Comparison of ENCODE assay signal across 30 cellular contexts in the genomic region with DNA sequence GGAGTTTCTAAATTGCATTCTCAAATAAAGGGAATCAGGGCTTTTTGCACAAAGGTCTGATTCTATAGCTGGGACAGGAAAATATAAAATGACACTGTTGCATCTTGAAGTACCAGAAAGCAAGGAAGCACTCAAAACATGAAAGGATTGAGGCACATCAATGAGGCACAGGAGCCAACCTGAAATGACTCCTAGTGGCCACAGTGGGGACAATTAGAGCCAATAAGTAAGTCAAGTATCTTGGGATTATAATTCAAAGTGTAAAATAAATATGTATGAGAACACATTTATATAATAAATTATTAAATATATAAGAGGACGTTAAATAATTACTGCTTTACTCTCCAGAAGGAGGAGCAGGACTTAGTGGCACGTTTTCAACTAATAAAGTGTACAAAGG.
A peak's percentile ranks its signal among the peaks of the same experiment; 100 is the strongest.
DNase-seq lines count a peak whose midpoint lies in the region; ATAC-seq and TF ChIP-seq lines count a peak whose summit lies in the region.
"Had no signal": no experiment of that assay in that cellular context is flagged by ENCODE, and none has a peak within 500 bp of the region (broad histone marks: within the 10 kb centered on the region; RNA-seq: fewer than 3 reads in every experiment).

No MANE protein-coding gene starts in this region.

- POLR2A ChIA-PET in activated CD4-positive, alpha-beta T cell treated with anti-CD3 and anti-CD28 coated beads for 36 hours (lab: Charles Lee) = no interaction called here
- POLR2A ChIA-PET in OCI-LY7 (lab: Charles Lee) (interaction anchor here (0.7 kb wide), 1 partner anchor 242 kb away, joined by 3 read pairs; no protein-coding TSS in a partner anchor), HEK293T (lab: Yijun Ruan, JAX) (no interaction called here)

- CTCF ChIA-PET in activated CD4-positive, alpha-beta T cell treated with anti-CD3 and anti-CD28 coated beads for 36 hours (lab: Charles Lee) = no interaction called here
- CTCF ChIA-PET in OCI-LY7 (lab: Charles Lee; ENCODE audit: unreplicated experiment) = no interaction called here
- CTCF ChIA-PET in HEK293T (lab: Yijun Ruan, JAX) = no interaction called here

- intact Hi-C loops in activated CD4-positive, alpha-beta T cell treated with anti-CD3 and anti-CD28 coated beads for 36 hours (cut with DNase I, micrococcal nuclease) = no loop called here
- intact Hi-C loops in OCI-LY7 (cut with micrococcal nuclease; ENCODE audit: unreplicated experiment) = no loop called here

- no peak overlapping the region for H3K27ac ChIP-seq in OCI-LY7 (ENCODE audit: low read depth, low read length, poor library complexity, severe bottlenecking)
- H3K27ac ChIP-seq: A549, adrenal gland, esophagus muscularis mucosa, gastroesophageal sphincter, left lung, skin epidermis had no signal

- H3K9me3 Mint-ChIP-seq in activated CD4-positive, alpha-beta T cell treated with anti-CD3 and anti-CD28 coated beads for 36 hours (ENCODE audit: low read depth) = peaks cover 24% of the 10 kb centered on the region
- H3K9me3 Mint-ChIP-seq in type B pancreatic cell = peaks cover 4% of the 10 kb centered on the region

- H4K20me1 ChIP-seq in OCI-LY7 (ENCODE audit: insufficient read depth, low read length) = no peaks in the 10 kb centered on the region

- no peaks in the 10 kb centered on the region for H3K27me3 Mint-ChIP-seq in activated CD4-positive, alpha-beta T cell treated with anti-CD3 and anti-CD28 coated beads for 36 hours
- H3K27me3 Mint-ChIP-seq in type B pancreatic cell = no peaks in the 10 kb centered on the region
- H3K27me3 Mint-ChIP-seq: activated CD8-positive, alpha-beta memory T cell treated with anti-CD3 and anti-CD28 coated beads, Interleukin-2, amount 10 ng/mL, durations not matched to agents 7 days and 5 days; naive B cell; stimulated activated naive CD8-positive, alpha-beta T cell treated with anti-CD3 and anti-CD28 coated beads, Interleukin-15, amount 100 ng/mL, for 72 hours had no signal

- H3K4me3 Mint-ChIP-seq in activated CD4-positive, alpha-beta T cell treated with anti-CD3 and anti-CD28 coated beads for 36 hours = no peak overlapping the region
- no peak overlapping the region for H3K4me3 Mint-ChIP-seq in type B pancreatic cell
- H3K4me3 Mint-ChIP-seq: activated CD8-positive, alpha-beta memory T cell treated with anti-CD3 and anti-CD28 coated beads, Interleukin-2, amount 10 ng/mL, durations not matched to agents 7 days and 5 days; activated T-cell treated with anti-CD3 and anti-CD28 coated beads, Interleukin-2, amount 50 U/mL, for 72 hours; brain; mesothelial cell of epicardium; naive B cell; stimulated activated naive CD8-positive, alpha-beta T cell treated with anti-CD3 and anti-CD28 coated beads, Interleukin-15, amount 100 ng/mL, for 72 hours; WTC11 had no signal

- H3K79me2 ChIP-seq in OCI-LY7 (ENCODE audit: insufficient read depth, low read depth, low read length) = no peaks in the 10 kb centered on the region

- no peaks in the 10 kb centered on the region for H3K9me2 ChIP-seq in OCI-LY7 (ENCODE audit: insufficient read depth, low read length)

- DNase-seq in activated CD4-positive, alpha-beta T cell treated with anti-CD3 and anti-CD28 coated beads for 36 hours = no peak
- no peak for DNase-seq in activated CD4-positive, alpha-beta T cell treated with anti-CD3 and anti-CD28 coated beads, Interleukin-2, amount 50 U/mL, for 1 hour
- no peak for DNase-seq in OCI-LY7 (ENCODE audit: low spot score)
- no peak for DNase-seq in fibroblast of pulmonary artery (ENCODE audit: low read depth)
- DNase-seq in type B pancreatic cell (ENCODE audit: extremely low spot score, unreplicated experiment) = no peak
- DNase-seq in HEK293T (ENCODE audit: extremely low spot score) = no peak
- DNase-seq: activated CD8-positive, alpha-beta memory T cell treated with anti-CD3 and anti-CD28 coated beads, Interleukin-2, amount 10 ng/mL, durations not matched to agents 7 days and 5 days; activated naive CD4-positive, alpha-beta T cell treated with Interleukin-2 at 50 U/mL for 16 hours; activated T-cell treated with anti-CD3 and anti-CD28 coated beads, Interleukin-2, amount 50 U/mL, for 72 hours; adrenal gland; effector CD8-positive, alpha-beta T cell; H7; hippocampal formation; IMR-90; left lung; naive B cell; NCI-H1436; NCI-H2107; stimulated activated naive CD8-positive, alpha-beta T cell treated with anti-CD3 and anti-CD28 coated beads, Interleukin-15, amount 100 ng/mL, for 72 hours; SW 1271; T1000 had no signal

- H3K4me3 ChIP-seq in OCI-LY7 (ENCODE audit: low read depth, low read length, poor library complexity, severe bottlenecking) (no peak overlapping the region), fibroblast of pulmonary artery (replicated peaks; ENCODE audit: low read depth, low read length) (no peak overlapping the region)
- H3K4me3 ChIP-seq: A549, adrenal gland, esophagus muscularis mucosa, gastroesophageal sphincter, left lung, skin epidermis had no signal

- no peaks in the 10 kb centered on the region for H3K9me3 ChIP-seq in OCI-LY7 (ENCODE audit: low read length)
- H3K9me3 ChIP-seq: A549, esophagus muscularis mucosa had no signal

- no peak overlapping the region for H2AFZ ChIP-seq in OCI-LY7 (ENCODE audit: low read length)

- H3K27ac Mint-ChIP-seq in activated CD4-positive, alpha-beta T cell treated with anti-CD3 and anti-CD28 coated beads for 36 hours = peak overlapping the region; percentile 35
- no peak overlapping the region for H3K27ac Mint-ChIP-seq in type B pancreatic cell
- H3K27ac Mint-ChIP-seq: activated CD8-positive, alpha-beta memory T cell treated with anti-CD3 and anti-CD28 coated beads, Interleukin-2, amount 10 ng/mL, durations not matched to agents 7 days and 5 days; activated T-cell treated with anti-CD3 and anti-CD28 coated beads, Interleukin-2, amount 50 U/mL, for 72 hours; brain; mesothelial cell of epicardium; naive B cell; stimulated activated naive CD8-positive, alpha-beta T cell treated with anti-CD3 and anti-CD28 coated beads, Interleukin-15, amount 100 ng/mL, for 72 hours; WTC11 had no signal

- ATAC-seq in activated CD4-positive, alpha-beta T cell treated with anti-CD3 and anti-CD28 coated beads for 36 hours = no peak
- ATAC-seq in HG02938 (IDR thresholded peaks at IDR 0.05; ENCODE audit: unreplicated experiment) (no peak), GM21786 (IDR thresholded peaks at IDR 0.05; ENCODE audit: unreplicated experiment) (no peak)
- ATAC-seq: A549; activated CD8-positive, alpha-beta memory T cell treated with anti-CD3 and anti-CD28 coated beads, Interleukin-2, amount 10 ng/mL, durations not matched to agents 7 days and 5 days; activated T-cell treated with anti-CD3 and anti-CD28 coated beads, Interleukin-2, amount 50 U/mL, for 72 hours; gastroesophageal sphincter; left lung; stimulated activated naive CD8-positive, alpha-beta T cell treated with anti-CD3 and anti-CD28 coated beads, Interleukin-15, amount 100 ng/mL, for 72 hours; WTC11 had no signal

- BruUV-seq in OCI-LY7 (replicated peaks; lab: Mats Ljungman, UMichigan) = no TSS peak

- no peaks in the 10 kb centered on the region for H3K36me3 ChIP-seq in OCI-LY7 (ENCODE audit: insufficient read depth, low read length)
- H3K36me3 ChIP-seq: adrenal gland, esophagus muscularis mucosa, gastroesophageal sphincter, left lung had no signal

- no peaks in the 10 kb centered on the region for H3K36me3 Mint-ChIP-seq in activated CD4-positive, alpha-beta T cell treated with anti-CD3 and anti-CD28 coated beads for 36 hours (ENCODE audit: low read depth)
- no peaks in the 10 kb centered on the region for H3K36me3 Mint-ChIP-seq in type B pancreatic cell
- H3K36me3 Mint-ChIP-seq: activated CD8-positive, alpha-beta memory T cell treated with anti-CD3 and anti-CD28 coated beads, Interleukin-2, amount 10 ng/mL, durations not matched to agents 7 days and 5 days; brain; naive B cell had no signal

- H3K4me1 ChIP-seq in OCI-LY7 (ENCODE audit: insufficient read depth, low read length, poor library complexity, severe bottlenecking) = no peaks in the 10 kb centered on the region
- H3K4me1 ChIP-seq: A549, adrenal gland, esophagus muscularis mucosa, gastroesophageal sphincter, left lung had no signal

- H3K4me2 ChIP-seq in OCI-LY7 (ENCODE audit: low read length) = no peak overlapping the region
- H3K4me2 ChIP-seq: A549 had no signal

- no peaks in the 10 kb centered on the region for H3K4me1 Mint-ChIP-seq in activated CD4-positive, alpha-beta T cell treated with anti-CD3 and anti-CD28 coated beads for 36 hours
- no peaks in the 10 kb centered on the region for H3K4me1 Mint-ChIP-seq in type B pancreatic cell (ENCODE audit: unreplicated experiment)
- H3K4me1 Mint-ChIP-seq: activated CD8-positive, alpha-beta memory T cell treated with anti-CD3 and anti-CD28 coated beads, Interleukin-2, amount 10 ng/mL, durations not matched to agents 7 days and 5 days; brain; naive B cell; stimulated activated naive CD8-positive, alpha-beta T cell treated with anti-CD3 and anti-CD28 coated beads, Interleukin-15, amount 100 ng/mL, for 72 hours had no signal

- 0 out of 2 replicates have a peak, but pooled peaks have one; percentile 19 for TF ChIP-seq CTCF in OCI-LY7 (conservative IDR thresholded peaks at IDR 0.05; ENCODE audit: low read length)
- TF ChIP-seq CTCF in fibroblast of pulmonary artery (IDR thresholded peaks at IDR 0.05; ENCODE audit: low read length, missing control alignments) = peak; percentile 6
- TF ChIP-seq CTCF in type B pancreatic cell (conservative IDR thresholded peaks at IDR 0.05) = peak; percentile 46

TF ChIP-seq in HEK293T, 16 proteins besides CTCF, POLR2A, EP300 and RAD21 (continues in another document):
- TF ChIP-seq BHLHE40 (IDR thresholded peaks at IDR 0.05; ENCODE audit: borderline replicate concordance) (no peak), ARNT (IDR thresholded peaks at IDR 0.05) (no peak), CTBP1 (IDR thresholded peaks at IDR 0.05; ENCODE audit: borderline replicate concordance) (no peak), HDGF (IDR thresholded peaks at IDR 0.05; ENCODE audit: borderline replicate concordance) (no peak), FOXM1 (IDR thresholded peaks at IDR 0.05; ENCODE audit: borderline replicate concordance) (no peak), SUZ12 (IDR thresholded peaks at IDR 0.05) (no peak), ZNF384 (IDR thresholded peaks at IDR 0.05) (no peak), LEF1 (IDR thresholded peaks at IDR 0.05; ENCODE audit: borderline replicate concordance) (no peak), FOXK2 (IDR thresholded peaks at IDR 0.05) (no peak), FOXA1 (IDR thresholded peaks at IDR 0.05) (no peak), NFRKB (IDR thresholded peaks at IDR 0.05) (no peak), ELF4 (IDR thresholded peaks at IDR 0.05) (no peak)
- TF ChIP-seq, protein P1, sequence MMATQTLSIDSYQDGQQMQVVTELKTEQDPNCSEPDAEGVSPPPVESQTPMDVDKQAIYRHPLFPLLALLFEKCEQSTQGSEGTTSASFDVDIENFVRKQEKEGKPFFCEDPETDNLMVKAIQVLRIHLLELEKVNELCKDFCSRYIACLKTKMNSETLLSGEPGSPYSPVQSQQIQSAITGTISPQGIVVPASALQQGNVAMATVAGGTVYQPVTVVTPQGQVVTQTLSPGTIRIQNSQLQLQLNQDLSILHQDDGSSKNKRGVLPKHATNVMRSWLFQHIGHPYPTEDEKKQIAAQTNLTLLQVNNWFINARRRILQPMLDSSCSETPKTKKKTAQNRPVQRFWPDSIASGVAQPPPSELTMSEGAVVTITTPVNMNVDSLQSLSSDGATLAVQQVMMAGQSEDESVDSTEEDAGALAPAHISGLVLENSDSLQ (IDR thresholded peaks at IDR 0.05) = no peak
